39 cellular contexts compared by ENCODE assay signal in genomic region chr2:158663796-158664195, GRCh38.
"Had no signal": no experiment of that assay in that cellular context is flagged by ENCODE, and none has a peak within 500 bp of the region (broad histone marks: within the 10 kb centered on the region; RNA-seq: fewer than 3 reads in every experiment).

No MANE protein-coding gene starts in this region.

- H3K4me3 Mint-ChIP-seq: activated CD4-positive, alpha-beta memory T cell treated with anti-CD3 and anti-CD28 coated beads, Interleukin-2, amount 10 ng/mL, durations not matched to agents 7 days and 5 days; activated CD4-positive, alpha-beta T cell treated with anti-CD3 and anti-CD28 coated beads for 36 hours; activated CD4-positive, alpha-beta T cell treated with anti-CD3 and anti-CD28 coated beads, Interleukin-2, amount 10 ng/mL, durations not matched to agents 7 days and 5 days; activated CD8-positive, alpha-beta T cell treated with anti-CD3 and anti-CD28 coated beads, Interleukin-2, amount 10 ng/mL, durations not matched to agents 7 days and 5 days; activated naive CD4-positive, alpha-beta T cell treated with anti-CD3 and anti-CD28 coated beads, Interleukin-2, amount 10 ng/mL, durations not matched to agents 7 days and 5 days; activated naive CD4-positive, alpha-beta T cell treated with anti-CD3 and anti-CD28 coated beads, Interleukin-2, amount 50 U/mL, for 24 hours; activated naive CD8-positive, alpha-beta T cell; activated naive CD8-positive, alpha-beta T cell treated with anti-CD3 and anti-CD28 coated beads, Interleukin-2, amount 10 ng/mL, durations not matched to agents 7 days and 5 days; activated naive CD8-positive, alpha-beta T cell treated with anti-CD3 and anti-CD28 coated beads, Interleukin-2, amount 50 U/mL, for 24 hours; activated T-cell treated with anti-CD3 and anti-CD28 coated beads, Interleukin-2, amount 50 U/mL, for 4 hours; activated T-cell treated with anti-CD3 and anti-CD28 coated beads, Interleukin-2, amount 50 U/mL, for 72 hours; activated T-helper 1 cell treated with anti-CD3 and anti-CD28 coated beads, Interleukin-12 subunit alpha, Interleukin-12 subunit beta, Interleukin-2, Interleukin-4 antibody, amounts not matched to agents 30 ng/mL and 10 ng/mL and 1 ng/mL, durations not matched to agents 14 hours and 24 hours and 36 hours; activated T-helper 17 cell treated with anti-CD3 and anti-CD28 coated beads, Interleukin-2, amount 50 U/mL, for 72 hours; brain; central memory CD8-positive, alpha-beta T cell; T-helper 1 cell treated with Interleukin-12 subunit alpha and Interleukin-12 subunit beta and Interleukin-4 antibody, amounts not matched to agents 30 μg/mL and 1 μg/mL, for 36 hours; T-helper 2 cell treated with Interferon-gamma antibody and Interleukin-4, amounts not matched to agents 5 μg/mL and 100 μg/mL, for 36 hours; WTC11 had no signal

- H3K9me3 Mint-ChIP-seq: activated CD4-positive, alpha-beta memory T cell treated with anti-CD3 and anti-CD28 coated beads, Interleukin-2, amount 10 ng/mL, durations not matched to agents 7 days and 5 days; activated CD4-positive, alpha-beta T cell treated with anti-CD3 and anti-CD28 coated beads, Interleukin-2, amount 10 ng/mL, durations not matched to agents 7 days and 5 days; activated naive CD4-positive, alpha-beta T cell treated with anti-CD3 and anti-CD28 coated beads, Interleukin-2, amount 10 ng/mL, durations not matched to agents 7 days and 5 days; activated naive CD4-positive, alpha-beta T cell treated with anti-CD3 and anti-CD28 coated beads, Interleukin-2, amount 50 U/mL, for 24 hours; activated naive CD8-positive, alpha-beta T cell treated with anti-CD3 and anti-CD28 coated beads, Interleukin-2, amount 10 ng/mL, durations not matched to agents 7 days and 5 days; activated naive CD8-positive, alpha-beta T cell treated with anti-CD3 and anti-CD28 coated beads, Interleukin-2, amount 50 U/mL, for 24 hours; activated T-cell treated with anti-CD3 and anti-CD28 coated beads, Interleukin-2, amount 50 U/mL, for 4 hours; activated T-cell treated with anti-CD3 and anti-CD28 coated beads, Interleukin-2, amount 50 U/mL, for 72 hours; activated T-helper 1 cell treated with anti-CD3 and anti-CD28 coated beads, Interleukin-12 subunit alpha, Interleukin-12 subunit beta, Interleukin-2, Interleukin-4 antibody, amounts not matched to agents 30 ng/mL and 10 ng/mL and 1 ng/mL, durations not matched to agents 14 hours and 24 hours and 36 hours; activated T-helper 17 cell treated with anti-CD3 and anti-CD28 coated beads, Interleukin-2, amount 50 U/mL, for 72 hours; brain; central memory CD8-positive, alpha-beta T cell; T-helper 1 cell treated with Interleukin-12 subunit alpha and Interleukin-12 subunit beta and Interleukin-4 antibody, amounts not matched to agents 30 μg/mL and 1 μg/mL, for 36 hours; T-helper 2 cell treated with Interferon-gamma antibody and Interleukin-4, amounts not matched to agents 5 μg/mL and 100 μg/mL, for 36 hours; WTC11 had no signal

- H3K9me3 ChIP-seq: ascending aorta had no signal

- H3K27ac ChIP-seq: ascending aorta, WERI-Rb-1 had no signal

- H3K27me3 Mint-ChIP-seq: activated CD4-positive, alpha-beta memory T cell treated with anti-CD3 and anti-CD28 coated beads, Interleukin-2, amount 10 ng/mL, durations not matched to agents 7 days and 5 days; activated CD4-positive, alpha-beta T cell treated with anti-CD3 and anti-CD28 coated beads for 36 hours; activated CD4-positive, alpha-beta T cell treated with anti-CD3 and anti-CD28 coated beads, Interleukin-2, amount 10 ng/mL, durations not matched to agents 7 days and 5 days; activated naive CD4-positive, alpha-beta T cell treated with anti-CD3 and anti-CD28 coated beads, Interleukin-2, amount 10 ng/mL, durations not matched to agents 7 days and 5 days; activated naive CD4-positive, alpha-beta T cell treated with anti-CD3 and anti-CD28 coated beads, Interleukin-2, amount 50 U/mL, for 24 hours; activated naive CD8-positive, alpha-beta T cell; activated naive CD8-positive, alpha-beta T cell treated with anti-CD3 and anti-CD28 coated beads, Interleukin-2, amount 10 ng/mL, durations not matched to agents 7 days and 5 days; activated naive CD8-positive, alpha-beta T cell treated with anti-CD3 and anti-CD28 coated beads, Interleukin-2, amount 50 U/mL, for 24 hours; activated T-helper 17 cell treated with anti-CD3 and anti-CD28 coated beads, Interleukin-2, amount 50 U/mL, for 72 hours; brain; central memory CD8-positive, alpha-beta T cell had no signal

- H3K4me1 Mint-ChIP-seq: activated CD4-positive, alpha-beta memory T cell treated with anti-CD3 and anti-CD28 coated beads, Interleukin-2, amount 10 ng/mL, durations not matched to agents 7 days and 5 days; activated CD4-positive, alpha-beta T cell treated with anti-CD3 and anti-CD28 coated beads for 36 hours; activated CD4-positive, alpha-beta T cell treated with anti-CD3 and anti-CD28 coated beads, Interleukin-2, amount 10 ng/mL, durations not matched to agents 7 days and 5 days; activated naive CD4-positive, alpha-beta T cell treated with anti-CD3 and anti-CD28 coated beads, Interleukin-2, amount 10 ng/mL, durations not matched to agents 7 days and 5 days; activated naive CD4-positive, alpha-beta T cell treated with anti-CD3 and anti-CD28 coated beads, Interleukin-2, amount 50 U/mL, for 24 hours; activated naive CD8-positive, alpha-beta T cell treated with anti-CD3 and anti-CD28 coated beads, Interleukin-2, amount 50 U/mL, for 24 hours; central memory CD8-positive, alpha-beta T cell; WTC11 had no signal

- H3K27me3 ChIP-seq: ascending aorta, cardiac muscle cell had no signal

- H3K27ac Mint-ChIP-seq: activated CD4-positive, alpha-beta memory T cell treated with anti-CD3 and anti-CD28 coated beads, Interleukin-2, amount 10 ng/mL, durations not matched to agents 7 days and 5 days; activated CD4-positive, alpha-beta T cell treated with anti-CD3 and anti-CD28 coated beads for 36 hours; activated CD4-positive, alpha-beta T cell treated with anti-CD3 and anti-CD28 coated beads, Interleukin-2, amount 10 ng/mL, durations not matched to agents 7 days and 5 days; activated CD8-positive, alpha-beta T cell treated with anti-CD3 and anti-CD28 coated beads, Interleukin-2, amount 10 ng/mL, durations not matched to agents 7 days and 5 days; activated naive CD4-positive, alpha-beta T cell treated with anti-CD3 and anti-CD28 coated beads, Interleukin-2, amount 10 ng/mL, durations not matched to agents 7 days and 5 days; activated naive CD4-positive, alpha-beta T cell treated with anti-CD3 and anti-CD28 coated beads, Interleukin-2, amount 50 U/mL, for 24 hours; activated naive CD8-positive, alpha-beta T cell; activated naive CD8-positive, alpha-beta T cell treated with anti-CD3 and anti-CD28 coated beads, Interleukin-2, amount 10 ng/mL, durations not matched to agents 7 days and 5 days; activated naive CD8-positive, alpha-beta T cell treated with anti-CD3 and anti-CD28 coated beads, Interleukin-2, amount 50 U/mL, for 24 hours; activated T-cell treated with anti-CD3 and anti-CD28 coated beads, Interleukin-2, amount 50 U/mL, for 72 hours; activated T-helper 1 cell treated with anti-CD3 and anti-CD28 coated beads, Interleukin-12 subunit alpha, Interleukin-12 subunit beta, Interleukin-2, Interleukin-4 antibody, amounts not matched to agents 30 ng/mL and 10 ng/mL and 1 ng/mL, durations not matched to agents 14 hours and 24 hours and 36 hours; activated T-helper 17 cell treated with anti-CD3 and anti-CD28 coated beads, Interleukin-2, amount 50 U/mL, for 72 hours; brain; T-helper 1 cell treated with Interleukin-12 subunit alpha and Interleukin-12 subunit beta and Interleukin-4 antibody, amounts not matched to agents 30 μg/mL and 1 μg/mL, for 36 hours; T-helper 2 cell treated with Interferon-gamma antibody and Interleukin-4, amounts not matched to agents 5 μg/mL and 100 μg/mL, for 36 hours; WTC11 had no signal

- H3K4me3 ChIP-seq: ascending aorta, cardiac muscle cell had no signal

- DNase-seq: activated CD4-positive, alpha-beta memory T cell treated with anti-CD3 and anti-CD28 coated beads, Interleukin-2, amount 10 ng/mL, durations not matched to agents 7 days and 5 days; activated CD4-positive, alpha-beta T cell treated with anti-CD3 and anti-CD28 coated beads for 1 hour; activated CD4-positive, alpha-beta T cell treated with anti-CD3 and anti-CD28 coated beads for 36 hours; activated CD4-positive, alpha-beta T cell treated with anti-CD3 and anti-CD28 coated beads for 48 hours; activated CD4-positive, alpha-beta T cell treated with anti-CD3 and anti-CD28 coated beads, Interleukin-2, amount 10 ng/mL, durations not matched to agents 7 days and 5 days; activated CD4-positive, alpha-beta T cell treated with anti-CD3 and anti-CD28 coated beads, Interleukin-2, amount 50 U/mL, for 48 hours; activated CD4-positive, CD25-positive, alpha-beta regulatory T cell; activated CD8-positive, alpha-beta memory T cell treated with anti-CD3 and anti-CD28 coated beads, Interleukin-2, amount 50 U/mL, for 4 hours; activated CD8-positive, alpha-beta T cell treated with anti-CD3 and anti-CD28 coated beads, Interleukin-2, amount 10 ng/mL, durations not matched to agents 7 days and 5 days; activated effector memory CD4-positive, alpha-beta T cell treated with anti-CD3 and anti-CD28 coated beads, Interleukin-2, amount 50 U/mL, for 16 hours; activated naive CD4-positive, alpha-beta T cell treated with anti-CD3 and anti-CD28 coated beads, Interleukin-2, amount 10 ng/mL, durations not matched to agents 7 days and 5 days; activated naive CD4-positive, alpha-beta T cell treated with Interleukin-2 at 50 U/mL for 16 hours; activated naive CD8-positive, alpha-beta T cell treated with anti-CD3 and anti-CD28 coated beads, Interleukin-2, amount 10 ng/mL, durations not matched to agents 7 days and 5 days; activated naive CD8-positive, alpha-beta T cell treated with anti-CD3 and anti-CD28 coated beads, Interleukin-2, amount 50 U/mL, for 24 hours; activated T-cell treated with anti-CD3 and anti-CD28 coated beads for 4 hours; activated T-cell treated with anti-CD3 and anti-CD28 coated beads, Interleukin-2, amount 50 U/mL, for 1 hour; activated T-cell treated with anti-CD3 and anti-CD28 coated beads, Interleukin-2, amount 50 U/mL, for 4 hours; activated T-cell treated with anti-CD3 and anti-CD28 coated beads, Interleukin-2, amount 50 U/mL, for 72 hours; amygdala; anterior cingulate cortex; caudate nucleus; cerebellar nuclear complex; SW 1271; T-helper 1 cell; T-helper 2 cell; T-helper 9 cell; WERI-Rb-1 had no signal

- ATAC-seq: activated CD4-positive, alpha-beta T cell treated with anti-CD3 and anti-CD28 coated beads for 36 hours; activated CD4-positive, CD25-positive, alpha-beta regulatory T cell treated with anti-CD3 and anti-CD28 coated beads, Interleukin-2, amount 50 U/mL, for 24 hours; activated CD8-positive, alpha-beta T cell treated with anti-CD3 and anti-CD28 coated beads, Interleukin-2, amount 10 ng/mL, durations not matched to agents 7 days and 5 days; activated naive CD8-positive, alpha-beta T cell treated with anti-CD3 and anti-CD28 coated beads, Interleukin-2, amount 50 U/mL, for 24 hours; activated T-cell treated with anti-CD3 and anti-CD28 coated beads, Interleukin-2, amount 50 U/mL, for 4 hours; activated T-cell treated with anti-CD3 and anti-CD28 coated beads, Interleukin-2, amount 50 U/mL, for 72 hours; activated T-helper 17 cell treated with anti-CD3 and anti-CD28 coated beads, Interleukin-2, amount 50 U/mL, for 72 hours; WTC11 had no signal
